Comparison of ENCODE assay signal across 8 cellular contexts in genomic region chr19:3700242-3701032, GRCh38. TPM values are rescaled to one million over a fixed set of nuclear protein-coding genes. Genes with fewer than 3 reads are reported as not detected.
DNase-seq lines count a peak whose midpoint lies in the region; ATAC-seq and TF ChIP-seq lines count a peak whose summit lies in the region.

PIP5K1C (minus strand) TSS chr19:3700468; CDS start chr19:3700390, 78 bp downstream.

- peak within 1 kb of the TSS; percentile 92 for H3K56ac ChIP-seq in mesendoderm (ENCODE audit: low read length)

- peak; percentile 86 for DNase-seq in CD14-positive monocyte (ENCODE audit: low spot score)
- peak; percentile 93 for DNase-seq in GM19240 (ENCODE audit: insufficient read length, low spot score)
- DNase-seq in NCI-H774 (lab: John Stamatoyannopoulos, UW), result peak; percentile 83
- DNase-seq in activated CD8-positive, alpha-beta memory T cell treated with anti-CD3 and anti-CD28 coated beads for 1 hour (ENCODE audit: extremely low read depth in 1 of 2, low read depth in 1 of 2), result peak; percentile 71 to 94
- DNase-seq in effector memory CD4-positive, alpha-beta T cell, result peak; percentile 83 to 88 (median 85)
- DNase-seq in mesendoderm, result peak; percentile 85
- peak; percentile 94 for DNase-seq in stimulated activated CD8-positive, alpha-beta memory T cell treated with anti-CD3 and anti-CD28 coated beads, Interleukin-15, amount 100 ng/mL, for 24 hours (ENCODE audit: low read depth)

- H3K36me3 Mint-ChIP-seq in CD14-positive monocyte, result peaks cover 4 to 22% of the 10 kb centered on the region in 2 donors

- no peaks in the 10 kb centered on the region for H3K9me3 ChIP-seq in effector memory CD4-positive, alpha-beta T cell (ENCODE audit: control insufficient read depth, low read length)

- no peak within 1 kb of the TSS for H2AK5ac ChIP-seq in mesendoderm (ENCODE audit: low read length)

- peaks cover 1 to 11% (median 7%) of the 10 kb centered on the region in 3 donors for H3K27me3 Mint-ChIP-seq in CD14-positive monocyte (ENCODE audit: low read depth in 3 of 3)

- H3K4ac ChIP-seq in mesendoderm (ENCODE audit: low read depth, low read length), result peak within 1 kb of the TSS; percentile 25

- H3K79me2 ChIP-seq in mesendoderm (ENCODE audit: control insufficient read depth, insufficient read depth, low read length), result peaks cover 34% of the 10 kb centered on the region

- H4K5ac ChIP-seq in mesendoderm (ENCODE audit: low read length), result no peak within 1 kb of the TSS

- no peaks in the 10 kb centered on the region for H3K27me3 ChIP-seq in effector memory CD4-positive, alpha-beta T cell (replicated peaks; ENCODE audit: control insufficient read depth, insufficient read depth, low read length, poor library complexity, severe bottlenecking)
- no peaks in the 10 kb centered on the region for H3K27me3 ChIP-seq in mesendoderm (ENCODE audit: insufficient read depth, low read length, poor library complexity)

- ATAC-seq in HG03469 (IDR thresholded peaks at IDR 0.05; ENCODE audit: unreplicated experiment), result peak; percentile 70

- peak within 1 kb of the TSS; percentile 75 for H3K4me2 ChIP-seq in mesendoderm (ENCODE audit: low read length)

- H3K27ac Mint-ChIP-seq in CD14-positive monocyte, result peak within 1 kb of the TSS; percentile 87 to 94 (median 92)

- intact Hi-C loops in CD14-positive monocyte (cut with micrococcal nuclease), result no loop called here

- no peaks in the 10 kb centered on the region for H3K36me3 ChIP-seq in effector memory CD4-positive, alpha-beta T cell (ENCODE audit: control insufficient read depth, insufficient read depth, low read length)
- no peaks in the 10 kb centered on the region for H3K36me3 ChIP-seq in mesendoderm (ENCODE audit: control insufficient read depth, insufficient read depth, low read length)

- peak within 1 kb of the TSS; percentile 87 for H3K9ac ChIP-seq in mesendoderm (ENCODE audit: low read length)

- TF ChIP-seq CTCF in CD14-positive monocyte (IDR thresholded peaks at IDR 0.05), result peak; percentile 81

- peak within 1 kb of the TSS; percentile 80 for H3K23ac ChIP-seq in mesendoderm (ENCODE audit: low read length)

- peaks cover 25% of the 10 kb centered on the region for H3K79me1 ChIP-seq in mesendoderm (ENCODE audit: low read length)

- no peaks in the 10 kb centered on the region for H3K9me3 Mint-ChIP-seq in CD14-positive monocyte

- H2BK120ac ChIP-seq in mesendoderm (ENCODE audit: low read depth, low read length), result no peak within 1 kb of the TSS

- H3K27ac ChIP-seq in effector memory CD4-positive, alpha-beta T cell (ENCODE audit: insufficient read depth, low read length, poor library complexity, severe bottlenecking), result peak within 1 kb of the TSS; percentile 32
- H3K27ac ChIP-seq in mesendoderm (ENCODE audit: low read depth, low read length), result no peak within 1 kb of the TSS

- H3K4me1 ChIP-seq in effector memory CD4-positive, alpha-beta T cell (ENCODE audit: control insufficient read depth, insufficient read depth, low read length, poor library complexity, severe bottlenecking), result peaks cover 13% of the 10 kb centered on the region
- no peaks in the 10 kb centered on the region for H3K4me1 ChIP-seq in mesendoderm (ENCODE audit: control insufficient read depth, low read depth, low read length)

- peak within 1 kb of the TSS; percentile 62 for H3K4me3 ChIP-seq in effector memory CD4-positive, alpha-beta T cell (ENCODE audit: insufficient read depth, low read depth, low read length, poor library complexity, severe bottlenecking)
- H3K4me3 ChIP-seq in mesendoderm (ENCODE audit: low read length), result peak within 1 kb of the TSS; percentile 68

- WGBS in mesendoderm (ENCODE audit: extremely low coverage, insufficient coverage, low lambda C conversion rate), result no CpG with 5 or more reads among the region's 82 CpGs

- H3K4me3 Mint-ChIP-seq in CD14-positive monocyte, result peak within 1 kb of the TSS; percentile 89 to 95

- H2BK15ac ChIP-seq in mesendoderm (replicated peaks; ENCODE audit: low read depth), result no peak within 1 kb of the TSS

- no peak within 1 kb of the TSS for H2BK5ac ChIP-seq in mesendoderm (ENCODE audit: low read length)

- peaks cover 20% of the 10 kb centered on the region for H3K4me1 Mint-ChIP-seq in CD14-positive monocyte

- peak within 1 kb of the TSS; percentile 88 for H3K18ac ChIP-seq in mesendoderm (ENCODE audit: low read length)

- H4K8ac ChIP-seq in mesendoderm (ENCODE audit: low read depth, low read length), result peak within 1 kb of the TSS; percentile 58

RNA-seq across cellular contexts. Expression of gene PIP5K1C, which starts in this region (rescaled TPM):
- 10 to 100 TPM in 1 of 2 donors, 1 to 10 TPM in 1; 6.5 to 10.1 TPM for polyA plus RNA-seq in CD14-positive monocyte
- polyA plus RNA-seq in mesendoderm (2013, experiment 1 of 2), result 15.2 TPM
- 16.0 TPM for polyA plus RNA-seq in mesendoderm (2013, experiment 2 of 2)
